In genomic region chr3:140931016-140931454, GRCh38 we compare ENCODE assay signal across 22 cellular contexts. TPM values are rescaled to one million over a fixed set of nuclear protein-coding genes. Genes with fewer than 3 reads are reported as not detected.
DNase-seq lines count a peak whose midpoint lies in the region; ATAC-seq, FAIRE-seq and TF ChIP-seq lines count a peak whose summit lies in the region.
"Had no signal": no experiment of that assay in that cellular context is flagged by ENCODE, and none has a peak within 500 bp of the region (broad histone marks: within the 10 kb centered on the region; RNA-seq: fewer than 3 reads in every experiment).

No MANE protein-coding gene starts in this region.

- no peak overlapping the region for H2AFZ ChIP-seq in trophoblast cell (ENCODE audit: insufficient read depth, low read length, poor library complexity)

- WGBS in iPS DF 6.9 (ENCODE audit: insufficient coverage, insufficient read length): no CpG with 5 or more reads among the region's 12 CpGs
- no CpG with 5 or more reads among the region's 12 CpGs for WGBS in trophoblast cell (ENCODE audit: extremely low coverage, insufficient coverage, insufficient read length)

- H4K8ac ChIP-seq in trophoblast cell (ENCODE audit: low read depth, low read length): no peak overlapping the region

- H3K79me1 ChIP-seq in trophoblast cell (ENCODE audit: low read length): no peaks in the 10 kb centered on the region

- H3K14ac ChIP-seq in trophoblast cell (ENCODE audit: low read length): no peak overlapping the region

- H3K4me3 ChIP-seq in adipocyte (ENCODE audit: low read length) (peak overlapping the region; percentile 43), iPS DF 6.9 (ENCODE audit: low read length) (peak overlapping the region; percentile 71; the same call in 1 of the 2 replicates), trophoblast cell (ENCODE audit: low read depth, low read length) (no peak overlapping the region)
- H3K4me3 ChIP-seq: BLaER1 treated with 17β-estradiol and CSF1 and Interleukin-3, amounts not matched to agents 10 nM and 100 nM; coronary artery; esophagus muscularis mucosa; heart left ventricle; upper lobe of left lung had no signal

- no peak for ATAC-seq in stimulated activated naive CD8-positive, alpha-beta T cell treated with anti-CD3 and anti-CD28 coated beads, Interleukin-15, Interleukin-2, amounts not matched to agents 100 U/mL and 50 U/mL, for 24 hours
- no peak for ATAC-seq in GM18498 (IDR thresholded peaks at IDR 0.05; ENCODE audit: unreplicated experiment)
- ATAC-seq: heart left ventricle; left lobe of liver; stimulated activated naive B cell treated with anti-CD40 and anti-IgM and Interleukin-4, amounts not matched to agents 10 μg/mL and 1 μg/mL and 100 μg/mL, for 72 hours had no signal

- H3K9me3 ChIP-seq in adipocyte (ENCODE audit: control insufficient read depth, low read length): peaks cover 3% of the 10 kb centered on the region
- no peaks in the 10 kb centered on the region for H3K9me3 ChIP-seq in iPS DF 6.9 (ENCODE audit: control insufficient read depth, insufficient read depth, low read length)
- H3K9me3 ChIP-seq in trophoblast cell (ENCODE audit: insufficient read depth, low read depth, low read length): no peaks in the 10 kb centered on the region
- H3K9me3 ChIP-seq: BLaER1 treated with 17β-estradiol and CSF1 and Interleukin-3, amounts not matched to agents 10 nM and 100 nM; esophagus muscularis mucosa; upper lobe of left lung had no signal

- no peak overlapping the region for H4K91ac ChIP-seq in trophoblast cell (ENCODE audit: low read depth, low read length)

- H3K18ac ChIP-seq in trophoblast cell (ENCODE audit: low read length): no peak overlapping the region

- H2AK5ac ChIP-seq in trophoblast cell (ENCODE audit: low read length): no peak overlapping the region

- H2BK120ac ChIP-seq in trophoblast cell (ENCODE audit: insufficient read depth, low read length, poor library complexity): no peak overlapping the region

- H3K79me2 ChIP-seq in trophoblast cell (ENCODE audit: control insufficient read depth, insufficient read depth, low read length, poor library complexity): no peaks in the 10 kb centered on the region

- FAIRE-seq in H54 (lab: Jason Lieb, UNC): no peak

- H2BK5ac ChIP-seq in trophoblast cell (ENCODE audit: low read depth, low read length, poor library complexity): no peak overlapping the region

- peak; percentile 13 for DNase-seq in H54 (ENCODE audit: insufficient read length, low spot score)
- DNase-seq in adipocyte (ENCODE audit: low read depth): no peak
- peak; percentile 31 for DNase-seq in iPS DF 6.9 (ENCODE audit: low read depth, low spot score)
- no peak for DNase-seq in trophoblast cell
- DNase-seq in DMS 273 (lab: John Stamatoyannopoulos, UW; ENCODE audit: unreplicated experiment): no peak
- no peak for DNase-seq in stimulated activated naive CD8-positive, alpha-beta T cell treated with anti-CD3 and anti-CD28 coated beads, Interleukin-15, Interleukin-2, amounts not matched to agents 100 U/mL and 50 U/mL, for 24 hours
- no peak for DNase-seq in activated CD4-positive, alpha-beta T cell treated with anti-CD3 and anti-CD28 coated beads, Interleukin-2, amount 50 U/mL, for 48 hours
- DNase-seq: activated CD4-positive, CD25-positive, alpha-beta regulatory T cell; activated effector memory CD4-positive, alpha-beta T cell treated with anti-CD3 and anti-CD28 coated beads, Interleukin-2, amount 50 U/mL, for 16 hours; aorta; heart left ventricle; NCI-H1436 treated with DMSO at 0.1 percent for 48 hours; NCI-H345; stimulated activated naive B cell treated with anti-CD40 and anti-IgM and Interleukin-4, amounts not matched to agents 10 μg/mL and 1 μg/mL and 100 μg/mL, for 72 hours; T-helper 1 cell; upper lobe of left lung had no signal

- H3K9ac ChIP-seq in adipocyte (ENCODE audit: low read length) (no peak overlapping the region), trophoblast cell (ENCODE audit: low read length) (no peak overlapping the region)
- H3K9ac ChIP-seq: BLaER1 treated with 17β-estradiol and CSF1 and Interleukin-3, amounts not matched to agents 10 nM and 100 nM; KMS-11 had no signal

- H3K4ac ChIP-seq in trophoblast cell (ENCODE audit: low read depth, low read length): no peak overlapping the region

- H3K27ac ChIP-seq in iPS DF 6.9 (ENCODE audit: low read length) (no peak overlapping the region), trophoblast cell (ENCODE audit: low read depth, low read length) (no peak overlapping the region)
- H3K27ac ChIP-seq: BLaER1 treated with 17β-estradiol and CSF1 and Interleukin-3, amounts not matched to agents 10 nM and 100 nM; coronary artery; esophagus muscularis mucosa; heart left ventricle; KMS-11; upper lobe of left lung had no signal

- TF ChIP-seq POLR2A in H54 (IDR thresholded peaks at IDR 0.05; ENCODE audit: low read depth, low read length): no peak

- H3K23ac ChIP-seq in trophoblast cell (ENCODE audit: low read length): no peak overlapping the region

- H3K27me3 ChIP-seq in adipocyte (replicated peaks; ENCODE audit: control insufficient read depth, insufficient read depth, low read length) (no peaks in the 10 kb centered on the region), iPS DF 6.9 (ENCODE audit: control insufficient read depth, insufficient read depth, low read length) (no peaks in the 10 kb centered on the region), trophoblast cell (ENCODE audit: insufficient read depth, low read length) (no peaks in the 10 kb centered on the region)
- H3K27me3 ChIP-seq: BLaER1 treated with 17β-estradiol and CSF1 and Interleukin-3, amounts not matched to agents 10 nM and 100 nM; upper lobe of left lung had no signal

- H3K4me2 ChIP-seq in trophoblast cell (ENCODE audit: low read length): peak overlapping the region; percentile 51
- H3K4me2 ChIP-seq: BLaER1 treated with 17β-estradiol and CSF1 and Interleukin-3, amounts not matched to agents 10 nM and 100 nM; KMS-11 had no signal

- H2BK12ac ChIP-seq in trophoblast cell (ENCODE audit: low read length): no peak overlapping the region

- H3K4me1 ChIP-seq in adipocyte (ENCODE audit: control insufficient read depth, insufficient read depth, low read length): peaks cover 11% of the 10 kb centered on the region
- no peaks in the 10 kb centered on the region for H3K4me1 ChIP-seq in iPS DF 6.9 (ENCODE audit: control insufficient read depth, insufficient read depth, low read length)
- H3K4me1 ChIP-seq in trophoblast cell (ENCODE audit: control insufficient read depth in 1 of 2, insufficient read depth in 2 of 2, low read length in 2 of 2): peaks cover 0 to 2% of the 10 kb centered on the region in 2 experiments
- H3K4me1 ChIP-seq: BLaER1 treated with 17β-estradiol and CSF1 and Interleukin-3, amounts not matched to agents 10 nM and 100 nM; esophagus muscularis mucosa had no signal

- no peaks in the 10 kb centered on the region for H3K36me3 ChIP-seq in adipocyte (ENCODE audit: control insufficient read depth, insufficient read depth, low read length, severe bottlenecking)
- no peaks in the 10 kb centered on the region for H3K36me3 ChIP-seq in iPS DF 6.9 (ENCODE audit: control insufficient read depth, insufficient read depth, low read length)
- no peaks in the 10 kb centered on the region for H3K36me3 ChIP-seq in trophoblast cell (ENCODE audit: control insufficient read depth in 1 of 2, insufficient read depth in 2 of 2, low read length in 2 of 2)
- H3K36me3 ChIP-seq: BLaER1 treated with 17β-estradiol and CSF1 and Interleukin-3, amounts not matched to agents 10 nM and 100 nM; esophagus muscularis mucosa; heart left ventricle; upper lobe of left lung had no signal

- H4K12ac ChIP-seq in trophoblast cell (ENCODE audit: low read depth, low read length): no peak overlapping the region

RNA-seq across cellular contexts. Expression of gene SLC25A36, which starts 10.6 kb away (rescaled TPM):
- polyA plus RNA-seq in trophoblast cell (2013): 30.9 and 31.9 TPM in 2 replicates

Comparison
In these comparisons a context has a peak if more than half of its experiments do, and no peak if none do; other contexts are left out.
1. DNase-seq: peak in H54 (single experiment) and iPS DF 6.9 (single experiment); none in adipocyte (single experiment), trophoblast cell (0 of 2), DMS 273 (single experiment), stimulated activated naive CD8-positive, alpha-beta T cell treated with anti-CD3 and anti-CD28 coated beads, Interleukin-15, Interleukin-2, amounts not matched to agents 100 U/mL and 50 U/mL, for 24 hours (single experiment) and activated CD4-positive, alpha-beta T cell treated with anti-CD3 and anti-CD28 coated beads, Interleukin-2, amount 50 U/mL, for 48 hours (0 of 2).